In the genomic region with DNA sequence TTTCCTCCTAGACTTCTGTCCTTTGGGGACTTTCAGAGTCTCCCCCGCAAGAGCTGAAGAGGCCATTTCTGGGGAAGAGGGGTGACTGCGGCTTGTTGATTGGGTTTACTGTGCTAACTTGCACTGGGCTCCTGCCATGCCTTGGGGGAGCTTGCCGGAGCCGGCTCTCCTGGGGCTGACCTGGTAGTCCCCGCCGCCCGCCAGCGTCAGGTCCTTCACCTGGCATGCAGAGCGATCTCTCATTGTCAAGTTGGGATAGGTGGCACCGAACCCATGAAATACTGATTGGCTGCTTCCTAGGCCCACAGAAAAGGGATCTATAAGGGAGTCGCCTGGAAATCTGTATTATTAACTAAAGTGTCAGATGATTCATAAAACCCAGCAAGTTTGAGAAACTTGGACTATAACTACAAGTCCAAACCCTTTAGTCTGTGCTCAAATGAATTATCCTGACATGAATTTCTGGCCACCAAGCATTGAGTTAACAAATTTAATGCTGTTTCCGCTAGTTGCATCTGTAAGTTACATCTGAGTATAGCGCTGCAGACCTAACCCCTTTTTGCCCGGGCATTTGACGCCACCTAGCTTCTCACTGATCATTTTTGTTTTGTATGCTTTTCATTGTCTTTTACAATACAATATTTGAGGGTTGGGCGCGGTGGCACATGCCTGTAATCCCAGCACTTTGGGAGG, we compare ENCODE assay signal across 1 cellular context.
TF ChIP-seq lines count a peak whose summit lies in the region.

No MANE protein-coding gene starts in this region.

TF ChIP-seq in K562, 482 proteins besides CTCF, POLR2A, EP300 and RAD21 (continues in another document):
- TF ChIP-seq RB1 (IDR thresholded peaks at IDR 0.05; ENCODE audit: low read depth) (0 out of 2 replicates have a peak, but pooled peaks have one; percentile 7), MYC (IDR thresholded peaks at IDR 0.05; ENCODE audit: low read depth, low read length) (0 out of 2 replicates have a peak, but pooled peaks have one; percentile 22), MYC (CRISPR knock-in tag; IDR thresholded peaks at IDR 0.05; ENCODE audit: borderline replicate concordance, low read depth) (no peak), RBM17 (IDR thresholded peaks at IDR 0.05; ENCODE audit: borderline replicate concordance, low read depth, low read length) (no peak), SMARCE1 (IDR thresholded peaks at IDR 0.05) (no peak), ZFX (CRISPR knock-in tag; IDR thresholded peaks at IDR 0.05) (0 out of 2 replicates have a peak, but pooled peaks have one; percentile 32), SIN3A (IDR thresholded peaks at IDR 0.05; ENCODE audit: borderline replicate concordance in 2 of 2, control insufficient read depth in 1 of 2, low read depth in 2 of 2, low read length in 2 of 2) (peak in 1 of 2 experiments; percentile 36; a peak in 1 of 4 replicates), NBN (IDR thresholded peaks at IDR 0.05; ENCODE audit: low read depth) (no peak), PCBP2 (IDR thresholded peaks at IDR 0.05; ENCODE audit: low read depth, low read length, poor library complexity, severe bottlenecking) (no peak), EWSR1 (IDR thresholded peaks at IDR 0.05; ENCODE audit: borderline replicate concordance, low read depth, partially characterized antibody) (no peak), SMAD1 (IDR thresholded peaks at IDR 0.05; ENCODE audit: low read depth, low read length, partially characterized antibody) (no peak), SAFB (IDR thresholded peaks at IDR 0.05; ENCODE audit: borderline replicate concordance, low read depth, low read length) (no peak), ATF7 (IDR thresholded peaks at IDR 0.05) (0 out of 2 replicates have a peak, but pooled peaks have one; percentile 12), E2F3 (CRISPR knock-in tag; IDR thresholded peaks at IDR 0.05) (no peak)
- TF ChIP-seq, protein P1, sequence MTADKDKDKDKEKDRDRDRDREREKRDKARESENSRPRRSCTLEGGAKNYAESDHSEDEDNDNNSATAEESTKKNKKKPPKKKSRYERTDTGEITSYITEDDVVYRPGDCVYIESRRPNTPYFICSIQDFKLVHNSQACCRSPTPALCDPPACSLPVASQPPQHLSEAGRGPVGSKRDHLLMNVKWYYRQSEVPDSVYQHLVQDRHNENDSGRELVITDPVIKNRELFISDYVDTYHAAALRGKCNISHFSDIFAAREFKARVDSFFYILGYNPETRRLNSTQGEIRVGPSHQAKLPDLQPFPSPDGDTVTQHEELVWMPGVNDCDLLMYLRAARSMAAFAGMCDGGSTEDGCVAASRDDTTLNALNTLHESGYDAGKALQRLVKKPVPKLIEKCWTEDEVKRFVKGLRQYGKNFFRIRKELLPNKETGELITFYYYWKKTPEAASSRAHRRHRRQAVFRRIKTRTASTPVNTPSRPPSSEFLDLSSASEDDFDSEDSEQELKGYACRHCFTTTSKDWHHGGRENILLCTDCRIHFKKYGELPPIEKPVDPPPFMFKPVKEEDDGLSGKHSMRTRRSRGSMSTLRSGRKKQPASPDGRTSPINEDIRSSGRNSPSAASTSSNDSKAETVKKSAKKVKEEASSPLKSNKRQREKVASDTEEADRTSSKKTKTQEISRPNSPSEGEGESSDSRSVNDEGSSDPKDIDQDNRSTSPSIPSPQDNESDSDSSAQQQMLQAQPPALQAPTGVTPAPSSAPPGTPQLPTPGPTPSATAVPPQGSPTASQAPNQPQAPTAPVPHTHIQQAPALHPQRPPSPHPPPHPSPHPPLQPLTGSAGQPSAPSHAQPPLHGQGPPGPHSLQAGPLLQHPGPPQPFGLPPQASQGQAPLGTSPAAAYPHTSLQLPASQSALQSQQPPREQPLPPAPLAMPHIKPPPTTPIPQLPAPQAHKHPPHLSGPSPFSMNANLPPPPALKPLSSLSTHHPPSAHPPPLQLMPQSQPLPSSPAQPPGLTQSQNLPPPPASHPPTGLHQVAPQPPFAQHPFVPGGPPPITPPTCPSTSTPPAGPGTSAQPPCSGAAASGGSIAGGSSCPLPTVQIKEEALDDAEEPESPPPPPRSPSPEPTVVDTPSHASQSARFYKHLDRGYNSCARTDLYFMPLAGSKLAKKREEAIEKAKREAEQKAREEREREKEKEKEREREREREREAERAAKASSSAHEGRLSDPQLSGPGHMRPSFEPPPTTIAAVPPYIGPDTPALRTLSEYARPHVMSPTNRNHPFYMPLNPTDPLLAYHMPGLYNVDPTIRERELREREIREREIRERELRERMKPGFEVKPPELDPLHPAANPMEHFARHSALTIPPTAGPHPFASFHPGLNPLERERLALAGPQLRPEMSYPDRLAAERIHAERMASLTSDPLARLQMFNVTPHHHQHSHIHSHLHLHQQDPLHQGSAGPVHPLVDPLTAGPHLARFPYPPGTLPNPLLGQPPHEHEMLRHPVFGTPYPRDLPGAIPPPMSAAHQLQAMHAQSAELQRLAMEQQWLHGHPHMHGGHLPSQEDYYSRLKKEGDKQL (CRISPR knock-in tag; IDR thresholded peaks at IDR 0.05; ENCODE audit: borderline replicate concordance): no peak
- TF ChIP-seq, protein P2, sequence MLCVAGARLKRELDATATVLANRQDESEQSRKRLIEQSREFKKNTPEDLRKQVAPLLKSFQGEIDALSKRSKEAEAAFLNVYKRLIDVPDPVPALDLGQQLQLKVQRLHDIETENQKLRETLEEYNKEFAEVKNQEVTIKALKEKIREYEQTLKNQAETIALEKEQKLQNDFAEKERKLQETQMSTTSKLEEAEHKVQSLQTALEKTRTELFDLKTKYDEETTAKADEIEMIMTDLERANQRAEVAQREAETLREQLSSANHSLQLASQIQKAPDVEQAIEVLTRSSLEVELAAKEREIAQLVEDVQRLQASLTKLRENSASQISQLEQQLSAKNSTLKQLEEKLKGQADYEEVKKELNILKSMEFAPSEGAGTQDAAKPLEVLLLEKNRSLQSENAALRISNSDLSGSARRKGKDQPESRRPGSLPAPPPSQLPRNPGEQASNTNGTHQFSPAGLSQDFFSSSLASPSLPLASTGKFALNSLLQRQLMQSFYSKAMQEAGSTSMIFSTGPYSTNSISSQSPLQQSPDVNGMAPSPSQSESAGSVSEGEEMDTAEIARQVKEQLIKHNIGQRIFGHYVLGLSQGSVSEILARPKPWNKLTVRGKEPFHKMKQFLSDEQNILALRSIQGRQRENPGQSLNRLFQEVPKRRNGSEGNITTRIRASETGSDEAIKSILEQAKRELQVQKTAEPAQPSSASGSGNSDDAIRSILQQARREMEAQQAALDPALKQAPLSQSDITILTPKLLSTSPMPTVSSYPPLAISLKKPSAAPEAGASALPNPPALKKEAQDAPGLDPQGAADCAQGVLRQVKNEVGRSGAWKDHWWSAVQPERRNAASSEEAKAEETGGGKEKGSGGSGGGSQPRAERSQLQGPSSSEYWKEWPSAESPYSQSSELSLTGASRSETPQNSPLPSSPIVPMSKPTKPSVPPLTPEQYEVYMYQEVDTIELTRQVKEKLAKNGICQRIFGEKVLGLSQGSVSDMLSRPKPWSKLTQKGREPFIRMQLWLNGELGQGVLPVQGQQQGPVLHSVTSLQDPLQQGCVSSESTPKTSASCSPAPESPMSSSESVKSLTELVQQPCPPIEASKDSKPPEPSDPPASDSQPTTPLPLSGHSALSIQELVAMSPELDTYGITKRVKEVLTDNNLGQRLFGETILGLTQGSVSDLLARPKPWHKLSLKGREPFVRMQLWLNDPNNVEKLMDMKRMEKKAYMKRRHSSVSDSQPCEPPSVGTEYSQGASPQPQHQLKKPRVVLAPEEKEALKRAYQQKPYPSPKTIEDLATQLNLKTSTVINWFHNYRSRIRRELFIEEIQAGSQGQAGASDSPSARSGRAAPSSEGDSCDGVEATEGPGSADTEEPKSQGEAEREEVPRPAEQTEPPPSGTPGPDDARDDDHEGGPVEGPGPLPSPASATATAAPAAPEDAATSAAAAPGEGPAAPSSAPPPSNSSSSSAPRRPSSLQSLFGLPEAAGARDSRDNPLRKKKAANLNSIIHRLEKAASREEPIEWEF (CRISPR knock-in tag; IDR thresholded peaks at IDR 0.05): no peak
- TF ChIP-seq, protein P3, sequence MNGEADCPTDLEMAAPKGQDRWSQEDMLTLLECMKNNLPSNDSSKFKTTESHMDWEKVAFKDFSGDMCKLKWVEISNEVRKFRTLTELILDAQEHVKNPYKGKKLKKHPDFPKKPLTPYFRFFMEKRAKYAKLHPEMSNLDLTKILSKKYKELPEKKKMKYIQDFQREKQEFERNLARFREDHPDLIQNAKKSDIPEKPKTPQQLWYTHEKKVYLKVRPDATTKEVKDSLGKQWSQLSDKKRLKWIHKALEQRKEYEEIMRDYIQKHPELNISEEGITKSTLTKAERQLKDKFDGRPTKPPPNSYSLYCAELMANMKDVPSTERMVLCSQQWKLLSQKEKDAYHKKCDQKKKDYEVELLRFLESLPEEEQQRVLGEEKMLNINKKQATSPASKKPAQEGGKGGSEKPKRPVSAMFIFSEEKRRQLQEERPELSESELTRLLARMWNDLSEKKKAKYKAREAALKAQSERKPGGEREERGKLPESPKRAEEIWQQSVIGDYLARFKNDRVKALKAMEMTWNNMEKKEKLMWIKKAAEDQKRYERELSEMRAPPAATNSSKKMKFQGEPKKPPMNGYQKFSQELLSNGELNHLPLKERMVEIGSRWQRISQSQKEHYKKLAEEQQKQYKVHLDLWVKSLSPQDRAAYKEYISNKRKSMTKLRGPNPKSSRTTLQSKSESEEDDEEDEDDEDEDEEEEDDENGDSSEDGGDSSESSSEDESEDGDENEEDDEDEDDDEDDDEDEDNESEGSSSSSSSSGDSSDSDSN (IDR thresholded peaks at IDR 0.05; ENCODE audit: borderline replicate concordance in 1 of 2, low read depth in 2 of 2, low read length in 2 of 2): peak in 1 of 2 experiments; percentile 30; a peak in 1 of 4 replicates
- TF ChIP-seq, protein P4, sequence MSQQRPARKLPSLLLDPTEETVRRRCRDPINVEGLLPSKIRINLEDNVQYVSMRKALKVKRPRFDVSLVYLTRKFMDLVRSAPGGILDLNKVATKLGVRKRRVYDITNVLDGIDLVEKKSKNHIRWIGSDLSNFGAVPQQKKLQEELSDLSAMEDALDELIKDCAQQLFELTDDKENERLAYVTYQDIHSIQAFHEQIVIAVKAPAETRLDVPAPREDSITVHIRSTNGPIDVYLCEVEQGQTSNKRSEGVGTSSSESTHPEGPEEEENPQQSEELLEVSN (IDR thresholded peaks at IDR 0.05; ENCODE audit: borderline replicate concordance in 1 of 2, extremely low read depth in 1 of 2, insufficient read depth in 1 of 2, insufficient read length in 1 of 2, low read depth in 1 of 2, low read length in 1 of 2, poor library complexity in 1 of 2, severe bottlenecking in 1 of 2): peak in 1 of 2 experiments; percentile 22
- TF ChIP-seq, protein P5, sequence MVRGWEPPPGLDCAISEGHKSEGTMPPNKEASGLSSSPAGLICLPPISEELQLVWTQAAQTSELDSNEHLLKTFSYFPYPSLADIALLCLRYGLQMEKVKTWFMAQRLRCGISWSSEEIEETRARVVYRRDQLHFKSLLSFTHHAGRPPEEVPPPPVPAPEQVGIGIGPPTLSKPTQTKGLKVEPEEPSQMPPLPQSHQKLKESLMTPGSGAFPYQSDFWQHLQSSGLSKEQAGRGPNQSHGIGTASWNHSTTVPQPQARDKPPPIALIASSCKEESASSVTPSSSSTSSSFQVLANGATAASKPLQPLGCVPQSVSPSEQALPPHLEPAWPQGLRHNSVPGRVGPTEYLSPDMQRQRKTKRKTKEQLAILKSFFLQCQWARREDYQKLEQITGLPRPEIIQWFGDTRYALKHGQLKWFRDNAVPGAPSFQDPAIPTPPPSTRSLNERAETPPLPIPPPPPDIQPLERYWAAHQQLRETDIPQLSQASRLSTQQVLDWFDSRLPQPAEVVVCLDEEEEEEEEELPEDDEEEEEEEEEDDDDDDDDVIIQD (CRISPR knock-in tag; IDR thresholded peaks at IDR 0.05): no peak
- TF ChIP-seq, protein P6, sequence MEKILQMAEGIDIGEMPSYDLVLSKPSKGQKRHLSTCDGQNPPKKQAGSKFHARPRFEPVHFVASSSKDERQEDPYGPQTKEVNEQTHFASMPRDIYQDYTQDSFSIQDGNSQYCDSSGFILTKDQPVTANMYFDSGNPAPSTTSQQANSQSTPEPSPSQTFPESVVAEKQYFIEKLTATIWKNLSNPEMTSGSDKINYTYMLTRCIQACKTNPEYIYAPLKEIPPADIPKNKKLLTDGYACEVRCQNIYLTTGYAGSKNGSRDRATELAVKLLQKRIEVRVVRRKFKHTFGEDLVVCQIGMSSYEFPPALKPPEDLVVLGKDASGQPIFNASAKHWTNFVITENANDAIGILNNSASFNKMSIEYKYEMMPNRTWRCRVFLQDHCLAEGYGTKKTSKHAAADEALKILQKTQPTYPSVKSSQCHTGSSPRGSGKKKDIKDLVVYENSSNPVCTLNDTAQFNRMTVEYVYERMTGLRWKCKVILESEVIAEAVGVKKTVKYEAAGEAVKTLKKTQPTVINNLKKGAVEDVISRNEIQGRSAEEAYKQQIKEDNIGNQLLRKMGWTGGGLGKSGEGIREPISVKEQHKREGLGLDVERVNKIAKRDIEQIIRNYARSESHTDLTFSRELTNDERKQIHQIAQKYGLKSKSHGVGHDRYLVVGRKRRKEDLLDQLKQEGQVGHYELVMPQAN (IDR thresholded peaks at IDR 0.05; ENCODE audit: borderline replicate concordance): peak; percentile 14; the same call in 1 of the 2 replicates
- TF ChIP-seq, protein P7, sequence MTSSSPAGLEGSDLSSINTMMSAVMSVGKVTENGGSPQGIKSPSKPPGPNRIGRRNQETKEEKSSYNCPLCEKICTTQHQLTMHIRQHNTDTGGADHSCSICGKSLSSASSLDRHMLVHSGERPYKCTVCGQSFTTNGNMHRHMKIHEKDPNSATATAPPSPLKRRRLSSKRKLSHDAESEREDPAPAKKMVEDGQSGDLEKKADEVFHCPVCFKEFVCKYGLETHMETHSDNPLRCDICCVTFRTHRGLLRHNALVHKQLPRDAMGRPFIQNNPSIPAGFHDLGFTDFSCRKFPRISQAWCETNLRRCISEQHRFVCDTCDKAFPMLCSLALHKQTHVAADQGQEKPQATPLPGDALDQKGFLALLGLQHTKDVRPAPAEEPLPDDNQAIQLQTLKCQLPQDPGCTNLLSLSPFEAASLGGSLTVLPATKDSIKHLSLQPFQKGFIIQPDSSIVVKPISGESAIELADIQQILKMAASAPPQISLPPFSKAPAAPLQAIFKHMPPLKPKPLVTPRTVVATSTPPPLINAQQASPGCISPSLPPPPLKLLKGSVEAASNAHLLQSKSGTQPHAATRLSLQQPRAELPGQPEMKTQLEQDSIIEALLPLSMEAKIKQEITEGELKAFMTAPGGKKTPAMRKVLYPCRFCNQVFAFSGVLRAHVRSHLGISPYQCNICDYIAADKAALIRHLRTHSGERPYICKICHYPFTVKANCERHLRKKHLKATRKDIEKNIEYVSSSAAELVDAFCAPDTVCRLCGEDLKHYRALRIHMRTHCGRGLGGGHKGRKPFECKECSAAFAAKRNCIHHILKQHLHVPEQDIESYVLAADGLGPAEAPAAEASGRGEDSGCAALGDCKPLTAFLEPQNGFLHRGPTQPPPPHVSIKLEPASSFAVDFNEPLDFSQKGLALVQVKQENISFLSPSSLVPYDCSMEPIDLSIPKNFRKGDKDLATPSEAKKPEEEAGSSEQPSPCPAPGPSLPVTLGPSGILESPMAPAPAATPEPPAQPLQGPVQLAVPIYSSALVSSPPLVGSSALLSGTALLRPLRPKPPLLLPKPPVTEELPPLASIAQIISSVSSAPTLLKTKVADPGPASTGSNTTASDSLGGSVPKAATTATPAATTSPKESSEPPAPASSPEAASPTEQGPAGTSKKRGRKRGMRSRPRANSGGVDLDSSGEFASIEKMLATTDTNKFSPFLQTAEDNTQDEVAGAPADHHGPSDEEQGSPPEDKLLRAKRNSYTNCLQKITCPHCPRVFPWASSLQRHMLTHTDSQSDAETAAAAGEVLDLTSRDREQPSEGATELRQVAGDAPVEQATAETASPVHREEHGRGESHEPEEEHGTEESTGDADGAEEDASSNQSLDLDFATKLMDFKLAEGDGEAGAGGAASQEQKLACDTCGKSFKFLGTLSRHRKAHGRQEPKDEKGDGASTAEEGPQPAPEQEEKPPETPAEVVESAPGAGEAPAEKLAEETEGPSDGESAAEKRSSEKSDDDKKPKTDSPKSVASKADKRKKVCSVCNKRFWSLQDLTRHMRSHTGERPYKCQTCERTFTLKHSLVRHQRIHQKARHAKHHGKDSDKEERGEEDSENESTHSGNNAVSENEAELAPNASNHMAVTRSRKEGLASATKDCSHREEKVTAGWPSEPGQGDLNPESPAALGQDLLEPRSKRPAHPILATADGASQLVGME (CRISPR knock-in tag; IDR thresholded peaks at IDR 0.05): 0 out of 2 replicates have a peak, but pooled peaks have one; percentile 47
